8 cellular contexts compared by ENCODE assay signal in genomic region chr11:102109896-102110760, GRCh38. TPM values are rescaled to one million over a fixed set of nuclear protein-coding genes. Genes with fewer than 3 reads are reported as not detected.
DNase-seq lines count a peak whose midpoint lies in the region; ATAC-seq and TF ChIP-seq lines count a peak whose summit lies in the region.

TSS of gene YAP1 (plus strand) at chr11:102110447. CDS start at chr11:102110849, 402 bp downstream.

- no peak for TF ChIP-seq POLR2A in stomach (IDR thresholded peaks at IDR 0.05)

- H3K4me1 Mint-ChIP-seq in neural crest cell, result peaks cover 43% of the 10 kb centered on the region

- intact Hi-C loops in stomach (cut with DNase I; ENCODE audit: low total_unique reads), result no loop called here

- peaks cover 0 to 11% (median 5%) of the 10 kb centered on the region in 4 donors for H3K36me3 ChIP-seq in stomach

- in situ Hi-C loops in ACHN (cut with HindIII; ENCODE audit: low pct_ligation_motif_present, low pct_unique_long_range_greater_than_20kb, low sequenced_read_pairs), result no loop called here

- peaks cover 23% of the 10 kb centered on the region for H3K4me1 ChIP-seq in foreskin keratinocyte
- H3K4me1 ChIP-seq in stomach, result peaks cover 11 to 39% (median 37%) of the 10 kb centered on the region in 4 donors

- no peaks in the 10 kb centered on the region for H3K36me3 Mint-ChIP-seq in neural crest cell (ENCODE audit: low read depth)

- ATAC-seq in GM18907 (IDR thresholded peaks at IDR 0.05; ENCODE audit: unreplicated experiment), result peak; percentile 91
- ATAC-seq in HG03159 (IDR thresholded peaks at IDR 0.05; ENCODE audit: unreplicated experiment), result peak; percentile 80
- peak; percentile 71 for ATAC-seq in foreskin keratinocyte

- H3K4me3 Mint-ChIP-seq in neural crest cell, result peak within 1 kb of the TSS; percentile 100

- TF ChIP-seq CTCF in foreskin keratinocyte (conservative IDR thresholded peaks at IDR 0.05), result peak; percentile 17
- TF ChIP-seq CTCF in neural crest cell (conservative IDR thresholded peaks at IDR 0.05), result no peak
- TF ChIP-seq CTCF in stomach (IDR thresholded peaks at IDR 0.05), result no peak

- peak; percentile 89 for DNase-seq in ACHN
- DNase-seq in RPMI8226, result peak; percentile 81
- DNase-seq in activated gamma-delta T cell treated with anti-CD3 and anti-CD28 coated beads, Interleukin-2, amount 50 U/mL, for 16 hours (ENCODE audit: low read depth), result peak; percentile 24
- DNase-seq in foreskin keratinocyte, result peak; percentile 84 to 92
- DNase-seq in neural crest cell (ENCODE audit: low read depth, low spot score), result peak; percentile 79
- DNase-seq in stomach, result peak; percentile 88

- WGBS in stomach, 5 donors, result 1% methylated on average over 54 to 104 of the region's 104 CpGs

- no peak for TF ChIP-seq EP300 in stomach (IDR thresholded peaks at IDR 0.05)

- H3K27ac Mint-ChIP-seq in neural crest cell (ENCODE audit: unreplicated experiment), result peak within 1 kb of the TSS; percentile 99

- H3K9me3 ChIP-seq in stomach, result no peaks in the 10 kb centered on the region

- H3K27me3 ChIP-seq in foreskin keratinocyte (no peaks in the 10 kb centered on the region), stomach (peaks cover 0 to 21% (median 5%) of the 10 kb centered on the region in 3 donors)

- H3K27ac ChIP-seq in foreskin keratinocyte (peak within 1 kb of the TSS; percentile 93), stomach (peak within 1 kb of the TSS; percentile 95 to 100 (median 97))

- H3K4me3 ChIP-seq in stomach, result peak within 1 kb of the TSS; percentile 64 to 98 (median 82)

- H3K27me3 Mint-ChIP-seq in neural crest cell (ENCODE audit: low read depth), result peaks cover 3% of the 10 kb centered on the region

- H3K9me3 Mint-ChIP-seq in neural crest cell, result peaks cover 2% of the 10 kb centered on the region

RNA-seq across cellular contexts. Expression of gene YAP1, which starts in this region (rescaled TPM):
- total RNA-seq in foreskin keratinocyte (130 and 146 TPM in 2 replicates), neural crest cell (138 and 142 TPM in 2 replicates), stomach (100 to 1,000 TPM in 2 of 5 donors, 10 to 100 TPM in 3; 22.0 to 400 (median 98.4) TPM)
- polyA plus RNA-seq in foreskin keratinocyte (29.6 and 36.0 TPM in 2 replicates), stomach (10 to 100 TPM; 24.0 to 31.8 (median 27.4) TPM)

Comparison
In these comparisons a context has a peak if more than half of its experiments do, and no peak if none do; other contexts are left out.
1. Peak in every context shown above with its lines: DNase-seq, ATAC-seq, H3K4me3 ChIP-seq and H3K27ac ChIP-seq.
2. DNase-seq: peak in every context shown above with its lines; median percentile 89 in ACHN; 88 in foreskin keratinocyte; 88 in stomach; 81 in RPMI8226; 79 in neural crest cell; 24 in activated gamma-delta T cell treated with anti-CD3 and anti-CD28 coated beads, Interleukin-2, amount 50 U/mL, for 16 hours.